In the genomic region with DNA sequence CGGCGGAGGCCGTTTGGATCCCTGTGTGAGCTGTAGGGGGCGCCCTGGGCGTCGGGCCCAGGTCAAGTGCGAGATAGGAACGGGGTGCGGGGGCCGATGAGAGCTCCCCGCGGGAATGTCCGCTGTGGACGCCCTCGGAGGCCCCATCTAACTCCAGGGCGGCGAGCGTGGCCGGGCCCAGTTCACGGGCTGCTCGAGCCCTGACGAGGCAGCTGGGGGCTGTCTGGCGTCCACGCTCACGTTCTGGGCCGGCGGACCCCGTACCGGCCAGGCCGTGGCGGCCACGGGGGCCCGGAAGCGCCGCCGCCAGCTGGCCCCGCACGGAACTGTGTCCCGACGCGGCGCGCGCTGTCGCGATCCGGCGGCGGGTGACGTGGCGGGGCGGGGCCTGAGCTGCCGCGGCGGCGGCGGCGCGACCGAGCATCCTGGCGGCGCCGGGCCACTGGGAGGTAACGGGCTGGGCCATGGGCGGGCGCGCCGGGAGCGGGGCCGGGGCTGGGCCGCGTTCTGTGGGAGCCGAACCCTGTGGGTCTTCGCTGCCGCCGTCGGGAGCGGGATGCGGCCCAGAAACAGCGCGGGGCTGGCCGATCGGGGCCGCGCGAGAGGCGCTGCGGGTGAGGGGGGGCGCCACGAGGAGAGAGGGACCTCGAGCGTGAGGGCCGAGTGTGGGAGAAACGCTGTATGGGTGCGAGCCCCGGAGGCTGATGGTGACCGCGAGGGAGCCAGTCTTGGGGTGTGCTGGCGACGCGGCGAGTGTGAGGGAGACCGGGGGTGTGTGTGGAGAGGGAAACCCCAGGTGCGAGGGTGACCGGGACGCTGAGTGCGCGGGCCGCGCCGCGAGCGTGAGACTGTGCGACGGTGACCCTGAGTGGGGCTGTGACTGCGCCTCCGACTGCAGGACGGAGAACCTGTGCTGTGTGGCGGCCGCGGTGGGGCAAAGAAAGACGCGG, we compare ENCODE assay signal across 1 cellular context.
TF ChIP-seq lines count a peak whose summit lies in the region.

A gene (plus strand): TSS at position 399 of the 950 bp plus-strand sequence. CDS start 10,201 bp downstream, outside the sequence.

TF ChIP-seq in HepG2, 621 proteins besides CTCF, POLR2A, EP300 and RAD21 (continued from another document and continues in another):
- TF ChIP-seq, protein P1, sequence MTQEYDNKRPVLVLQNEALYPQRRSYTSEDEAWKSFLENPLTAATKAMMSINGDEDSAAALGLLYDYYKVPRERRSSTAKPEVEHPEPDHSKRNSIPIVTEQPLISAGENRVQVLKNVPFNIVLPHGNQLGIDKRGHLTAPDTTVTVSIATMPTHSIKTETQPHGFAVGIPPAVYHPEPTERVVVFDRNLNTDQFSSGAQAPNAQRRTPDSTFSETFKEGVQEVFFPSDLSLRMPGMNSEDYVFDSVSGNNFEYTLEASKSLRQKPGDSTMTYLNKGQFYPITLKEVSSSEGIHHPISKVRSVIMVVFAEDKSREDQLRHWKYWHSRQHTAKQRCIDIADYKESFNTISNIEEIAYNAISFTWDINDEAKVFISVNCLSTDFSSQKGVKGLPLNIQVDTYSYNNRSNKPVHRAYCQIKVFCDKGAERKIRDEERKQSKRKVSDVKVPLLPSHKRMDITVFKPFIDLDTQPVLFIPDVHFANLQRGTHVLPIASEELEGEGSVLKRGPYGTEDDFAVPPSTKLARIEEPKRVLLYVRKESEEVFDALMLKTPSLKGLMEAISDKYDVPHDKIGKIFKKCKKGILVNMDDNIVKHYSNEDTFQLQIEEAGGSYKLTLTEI (CRISPR knock-in tag; conservative IDR thresholded peaks at IDR 0.05) = no peak
- TF ChIP-seq PHF5A (CRISPR knock-in tag; IDR thresholded peaks at IDR 0.05; ENCODE audit: low read depth, unreplicated experiment) = no peak
- TF ChIP-seq ZNF292 (CRISPR knock-in tag; IDR thresholded peaks at IDR 0.05; ENCODE audit: borderline replicate concordance, low read depth) = peak; percentile 1; the same call in 1 of the 2 replicates
- TF ChIP-seq MATR3 (CRISPR knock-in tag; IDR thresholded peaks at IDR 0.05) = no peak
- TF ChIP-seq DMAP1 (CRISPR knock-in tag; IDR thresholded peaks at IDR 0.05) = peak; percentile 25; the same call in 1 of the 2 replicates
- TF ChIP-seq ZNF121 (CRISPR knock-in tag; IDR thresholded peaks at IDR 0.05) = peak; percentile 30
- TF ChIP-seq, protein P2, sequence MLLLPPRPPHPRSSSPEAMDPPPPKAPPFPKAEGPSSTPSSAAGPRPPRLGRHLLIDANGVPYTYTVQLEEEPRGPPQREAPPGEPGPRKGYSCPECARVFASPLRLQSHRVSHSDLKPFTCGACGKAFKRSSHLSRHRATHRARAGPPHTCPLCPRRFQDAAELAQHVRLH (CRISPR knock-in tag; IDR thresholded peaks at IDR 0.05; ENCODE audit: borderline replicate concordance, low read depth) = peak; percentile 83; the same call in 1 of the 2 replicates
- no peak for TF ChIP-seq SNAI1 (CRISPR knock-in tag; IDR thresholded peaks at IDR 0.05; ENCODE audit: borderline replicate concordance)
- no peak for TF ChIP-seq ZNF720 (CRISPR knock-in tag; IDR thresholded peaks at IDR 0.05)
- no peak for TF ChIP-seq GFI1 (CRISPR knock-in tag; IDR thresholded peaks at IDR 0.05; ENCODE audit: borderline replicate concordance)
- no peak for TF ChIP-seq TRIM24 (CRISPR knock-in tag; IDR thresholded peaks at IDR 0.05)
- TF ChIP-seq ZFP82 (CRISPR knock-in tag; IDR thresholded peaks at IDR 0.05; ENCODE audit: borderline replicate concordance) = no peak
- peak; percentile 84; the same call in 1 of the 2 replicates for TF ChIP-seq ZNF772 (CRISPR knock-in tag; IDR thresholded peaks at IDR 0.05)
- TF ChIP-seq EHMT2 (IDR thresholded peaks at IDR 0.05; ENCODE audit: borderline replicate concordance, low read depth, low read length) = no peak
- TF ChIP-seq, protein P3, sequence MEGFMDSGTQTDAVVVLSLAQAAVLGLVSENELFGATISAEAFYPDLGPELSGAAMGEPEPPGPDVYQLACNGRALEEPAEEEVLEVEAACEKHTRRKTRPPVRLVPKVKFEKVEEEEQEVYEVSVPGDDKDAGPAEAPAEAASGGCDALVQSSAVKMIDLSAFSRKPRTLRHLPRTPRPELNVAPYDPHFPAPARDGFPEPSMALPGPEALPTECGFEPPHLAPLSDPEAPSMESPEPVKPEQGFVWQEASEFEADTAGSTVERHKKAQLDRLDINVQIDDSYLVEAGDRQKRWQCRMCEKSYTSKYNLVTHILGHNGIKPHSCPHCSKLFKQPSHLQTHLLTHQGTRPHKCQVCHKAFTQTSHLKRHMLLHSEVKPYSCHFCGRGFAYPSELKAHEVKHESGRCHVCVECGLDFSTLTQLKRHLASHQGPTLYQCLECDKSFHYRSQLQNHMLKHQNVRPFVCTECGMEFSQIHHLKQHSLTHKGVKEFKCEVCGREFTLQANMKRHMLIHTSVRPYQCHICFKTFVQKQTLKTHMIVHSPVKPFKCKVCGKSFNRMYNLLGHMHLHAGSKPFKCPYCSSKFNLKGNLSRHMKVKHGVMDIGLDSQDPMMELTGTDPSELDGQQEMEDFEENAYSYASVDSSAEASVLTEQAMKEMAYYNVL (CRISPR knock-in tag; IDR thresholded peaks at IDR 0.05; ENCODE audit: borderline replicate concordance) = peak; percentile 80; the same call in 1 of the 2 replicates
- TF ChIP-seq ATF7 (IDR thresholded peaks at IDR 0.05) = no peak
- TF ChIP-seq ATF7 (CRISPR knock-in tag; IDR thresholded peaks at IDR 0.05) = no peak
- peak; percentile 46 for TF ChIP-seq ZFP90 (CRISPR knock-in tag; IDR thresholded peaks at IDR 0.05; ENCODE audit: borderline replicate concordance)
- TF ChIP-seq ZSCAN29 (CRISPR knock-in tag; conservative IDR thresholded peaks at IDR 0.05) = no peak
- TF ChIP-seq KDM1A (CRISPR knock-in tag; IDR thresholded peaks at IDR 0.05) = no peak
- TF ChIP-seq SP140L (CRISPR knock-in tag; IDR thresholded peaks at IDR 0.05; ENCODE audit: borderline replicate concordance) = no peak
- peak; percentile 85 for TF ChIP-seq KLF13 (CRISPR knock-in tag; IDR thresholded peaks at IDR 0.05)
- peak; percentile 94 for TF ChIP-seq ZNF776 (CRISPR knock-in tag; IDR thresholded peaks at IDR 0.05)
- TF ChIP-seq, protein P4, sequence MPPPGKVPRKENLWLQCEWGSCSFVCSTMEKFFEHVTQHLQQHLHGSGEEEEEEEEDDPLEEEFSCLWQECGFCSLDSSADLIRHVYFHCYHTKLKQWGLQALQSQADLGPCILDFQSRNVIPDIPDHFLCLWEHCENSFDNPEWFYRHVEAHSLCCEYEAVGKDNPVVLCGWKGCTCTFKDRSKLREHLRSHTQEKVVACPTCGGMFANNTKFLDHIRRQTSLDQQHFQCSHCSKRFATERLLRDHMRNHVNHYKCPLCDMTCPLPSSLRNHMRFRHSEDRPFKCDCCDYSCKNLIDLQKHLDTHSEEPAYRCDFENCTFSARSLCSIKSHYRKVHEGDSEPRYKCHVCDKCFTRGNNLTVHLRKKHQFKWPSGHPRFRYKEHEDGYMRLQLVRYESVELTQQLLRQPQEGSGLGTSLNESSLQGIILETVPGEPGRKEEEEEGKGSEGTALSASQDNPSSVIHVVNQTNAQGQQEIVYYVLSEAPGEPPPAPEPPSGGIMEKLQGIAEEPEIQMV (CRISPR knock-in tag; IDR thresholded peaks at IDR 0.05; ENCODE audit: low read depth) = peak; percentile 17; the same call in 1 of the 2 replicates
- TF ChIP-seq KLF15 (CRISPR knock-in tag; IDR thresholded peaks at IDR 0.05; ENCODE audit: borderline replicate concordance) = 0 out of 2 replicates have a peak, but pooled peaks have one; percentile 52
- TF ChIP-seq, protein P5, sequence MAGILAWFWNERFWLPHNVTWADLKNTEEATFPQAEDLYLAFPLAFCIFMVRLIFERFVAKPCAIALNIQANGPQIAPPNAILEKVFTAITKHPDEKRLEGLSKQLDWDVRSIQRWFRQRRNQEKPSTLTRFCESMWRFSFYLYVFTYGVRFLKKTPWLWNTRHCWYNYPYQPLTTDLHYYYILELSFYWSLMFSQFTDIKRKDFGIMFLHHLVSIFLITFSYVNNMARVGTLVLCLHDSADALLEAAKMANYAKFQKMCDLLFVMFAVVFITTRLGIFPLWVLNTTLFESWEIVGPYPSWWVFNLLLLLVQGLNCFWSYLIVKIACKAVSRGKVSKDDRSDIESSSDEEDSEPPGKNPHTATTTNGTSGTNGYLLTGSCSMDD (CRISPR knock-in tag; IDR thresholded peaks at IDR 0.05) = no peak
- TF ChIP-seq, protein P6, sequence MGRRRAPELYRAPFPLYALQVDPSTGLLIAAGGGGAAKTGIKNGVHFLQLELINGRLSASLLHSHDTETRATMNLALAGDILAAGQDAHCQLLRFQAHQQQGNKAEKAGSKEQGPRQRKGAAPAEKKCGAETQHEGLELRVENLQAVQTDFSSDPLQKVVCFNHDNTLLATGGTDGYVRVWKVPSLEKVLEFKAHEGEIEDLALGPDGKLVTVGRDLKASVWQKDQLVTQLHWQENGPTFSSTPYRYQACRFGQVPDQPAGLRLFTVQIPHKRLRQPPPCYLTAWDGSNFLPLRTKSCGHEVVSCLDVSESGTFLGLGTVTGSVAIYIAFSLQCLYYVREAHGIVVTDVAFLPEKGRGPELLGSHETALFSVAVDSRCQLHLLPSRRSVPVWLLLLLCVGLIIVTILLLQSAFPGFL (CRISPR knock-in tag; IDR thresholded peaks at IDR 0.05) = no peak; the same call in 1 of the 2 replicates
- no peak for TF ChIP-seq ZNF615 (CRISPR knock-in tag; IDR thresholded peaks at IDR 0.05; ENCODE audit: borderline replicate concordance)
- TF ChIP-seq, protein P7, sequence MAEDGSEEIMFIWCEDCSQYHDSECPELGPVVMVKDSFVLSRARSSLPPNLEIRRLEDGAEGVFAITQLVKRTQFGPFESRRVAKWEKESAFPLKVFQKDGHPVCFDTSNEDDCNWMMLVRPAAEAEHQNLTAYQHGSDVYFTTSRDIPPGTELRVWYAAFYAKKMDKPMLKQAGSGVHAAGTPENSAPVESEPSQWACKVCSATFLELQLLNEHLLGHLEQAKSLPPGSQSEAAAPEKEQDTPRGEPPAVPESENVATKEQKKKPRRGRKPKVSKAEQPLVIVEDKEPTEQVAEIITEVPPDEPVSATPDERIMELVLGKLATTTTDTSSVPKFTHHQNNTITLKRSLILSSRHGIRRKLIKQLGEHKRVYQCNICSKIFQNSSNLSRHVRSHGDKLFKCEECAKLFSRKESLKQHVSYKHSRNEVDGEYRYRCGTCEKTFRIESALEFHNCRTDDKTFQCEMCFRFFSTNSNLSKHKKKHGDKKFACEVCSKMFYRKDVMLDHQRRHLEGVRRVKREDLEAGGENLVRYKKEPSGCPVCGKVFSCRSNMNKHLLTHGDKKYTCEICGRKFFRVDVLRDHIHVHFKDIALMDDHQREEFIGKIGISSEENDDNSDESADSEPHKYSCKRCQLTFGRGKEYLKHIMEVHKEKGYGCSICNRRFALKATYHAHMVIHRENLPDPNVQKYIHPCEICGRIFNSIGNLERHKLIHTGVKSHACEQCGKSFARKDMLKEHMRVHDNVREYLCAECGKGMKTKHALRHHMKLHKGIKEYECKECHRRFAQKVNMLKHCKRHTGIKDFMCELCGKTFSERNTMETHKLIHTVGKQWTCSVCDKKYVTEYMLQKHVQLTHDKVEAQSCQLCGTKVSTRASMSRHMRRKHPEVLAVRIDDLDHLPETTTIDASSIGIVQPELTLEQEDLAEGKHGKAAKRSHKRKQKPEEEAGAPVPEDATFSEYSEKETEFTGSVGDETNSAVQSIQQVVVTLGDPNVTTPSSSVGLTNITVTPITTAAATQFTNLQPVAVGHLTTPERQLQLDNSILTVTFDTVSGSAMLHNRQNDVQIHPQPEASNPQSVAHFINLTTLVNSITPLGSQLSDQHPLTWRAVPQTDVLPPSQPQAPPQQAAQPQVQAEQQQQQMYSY (CRISPR knock-in tag; IDR thresholded peaks at IDR 0.05) = peak; percentile 32; the same call in 1 of the 2 replicates
- TF ChIP-seq ZNF329 (CRISPR knock-in tag; IDR thresholded peaks at IDR 0.05; ENCODE audit: low read depth) = peak; percentile 59
- no peak for TF ChIP-seq DPF2 (CRISPR knock-in tag; IDR thresholded peaks at IDR 0.05; ENCODE audit: borderline replicate concordance, low read depth)
- TF ChIP-seq, protein P8, sequence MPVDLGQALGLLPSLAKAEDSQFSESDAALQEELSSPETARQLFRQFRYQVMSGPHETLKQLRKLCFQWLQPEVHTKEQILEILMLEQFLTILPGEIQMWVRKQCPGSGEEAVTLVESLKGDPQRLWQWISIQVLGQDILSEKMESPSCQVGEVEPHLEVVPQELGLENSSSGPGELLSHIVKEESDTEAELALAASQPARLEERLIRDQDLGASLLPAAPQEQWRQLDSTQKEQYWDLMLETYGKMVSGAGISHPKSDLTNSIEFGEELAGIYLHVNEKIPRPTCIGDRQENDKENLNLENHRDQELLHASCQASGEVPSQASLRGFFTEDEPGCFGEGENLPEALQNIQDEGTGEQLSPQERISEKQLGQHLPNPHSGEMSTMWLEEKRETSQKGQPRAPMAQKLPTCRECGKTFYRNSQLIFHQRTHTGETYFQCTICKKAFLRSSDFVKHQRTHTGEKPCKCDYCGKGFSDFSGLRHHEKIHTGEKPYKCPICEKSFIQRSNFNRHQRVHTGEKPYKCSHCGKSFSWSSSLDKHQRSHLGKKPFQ (CRISPR knock-in tag; IDR thresholded peaks at IDR 0.05; ENCODE audit: insufficient replicate concordance) = peak; percentile 87
- TF ChIP-seq CREB1 (IDR thresholded peaks at IDR 0.05) = peak; percentile 63; the same call in 1 of the 2 replicates
- TF ChIP-seq CREB1 (CRISPR knock-in tag; IDR thresholded peaks at IDR 0.05) = no peak
- no peak for TF ChIP-seq THYN1 (CRISPR knock-in tag; IDR thresholded peaks at IDR 0.05; ENCODE audit: borderline replicate concordance, low read depth)
- TF ChIP-seq CBX2 (IDR thresholded peaks at IDR 0.05; ENCODE audit: low read depth, low read length) = no peak
- TF ChIP-seq CBX2 (CRISPR knock-in tag; IDR thresholded peaks at IDR 0.05; ENCODE audit: low read depth) = no peak
- TF ChIP-seq U2AF2 (IDR thresholded peaks at IDR 0.05; ENCODE audit: low read depth, low read length) = no peak
- no peak for TF ChIP-seq ZKSCAN1 (IDR thresholded peaks at IDR 0.05; ENCODE audit: low read length)
- TF ChIP-seq SP4 (CRISPR knock-in tag; IDR thresholded peaks at IDR 0.05) = peak; percentile 44; the same call in 1 of the 2 replicates
- no peak for TF ChIP-seq RBAK (CRISPR knock-in tag; IDR thresholded peaks at IDR 0.05)
- TF ChIP-seq ZNF12 (CRISPR knock-in tag; IDR thresholded peaks at IDR 0.05) = 0 out of 2 replicates have a peak, but pooled peaks have one; percentile 31
- peak; percentile 26 for TF ChIP-seq TBL1XR1 (IDR thresholded peaks at IDR 0.05; ENCODE audit: borderline replicate concordance, low read length, partially characterized antibody)
- TF ChIP-seq, protein P9, sequence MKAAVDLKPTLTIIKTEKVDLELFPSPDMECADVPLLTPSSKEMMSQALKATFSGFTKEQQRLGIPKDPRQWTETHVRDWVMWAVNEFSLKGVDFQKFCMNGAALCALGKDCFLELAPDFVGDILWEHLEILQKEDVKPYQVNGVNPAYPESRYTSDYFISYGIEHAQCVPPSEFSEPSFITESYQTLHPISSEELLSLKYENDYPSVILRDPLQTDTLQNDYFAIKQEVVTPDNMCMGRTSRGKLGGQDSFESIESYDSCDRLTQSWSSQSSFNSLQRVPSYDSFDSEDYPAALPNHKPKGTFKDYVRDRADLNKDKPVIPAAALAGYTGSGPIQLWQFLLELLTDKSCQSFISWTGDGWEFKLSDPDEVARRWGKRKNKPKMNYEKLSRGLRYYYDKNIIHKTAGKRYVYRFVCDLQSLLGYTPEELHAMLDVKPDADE (CRISPR knock-in tag; IDR thresholded peaks at IDR 0.05) = 0 out of 2 replicates have a peak, but pooled peaks have one; percentile 22
- no peak for TF ChIP-seq ZNF652 (CRISPR knock-in tag; IDR thresholded peaks at IDR 0.05; ENCODE audit: borderline replicate concordance, low read depth)
- no peak for TF ChIP-seq SMARCC2 (IDR thresholded peaks at IDR 0.05)
- TF ChIP-seq ZNF101 (CRISPR knock-in tag; IDR thresholded peaks at IDR 0.05; ENCODE audit: borderline replicate concordance, low read depth) = peak; percentile 14; the same call in 1 of the 2 replicates
- no peak; the same call in none of the 2 replicates for TF ChIP-seq HOXA5 (CRISPR knock-in tag; IDR thresholded peaks at IDR 0.05)
